Comparison of ENCODE assay signal across 8 cellular contexts in the genomic region with DNA sequence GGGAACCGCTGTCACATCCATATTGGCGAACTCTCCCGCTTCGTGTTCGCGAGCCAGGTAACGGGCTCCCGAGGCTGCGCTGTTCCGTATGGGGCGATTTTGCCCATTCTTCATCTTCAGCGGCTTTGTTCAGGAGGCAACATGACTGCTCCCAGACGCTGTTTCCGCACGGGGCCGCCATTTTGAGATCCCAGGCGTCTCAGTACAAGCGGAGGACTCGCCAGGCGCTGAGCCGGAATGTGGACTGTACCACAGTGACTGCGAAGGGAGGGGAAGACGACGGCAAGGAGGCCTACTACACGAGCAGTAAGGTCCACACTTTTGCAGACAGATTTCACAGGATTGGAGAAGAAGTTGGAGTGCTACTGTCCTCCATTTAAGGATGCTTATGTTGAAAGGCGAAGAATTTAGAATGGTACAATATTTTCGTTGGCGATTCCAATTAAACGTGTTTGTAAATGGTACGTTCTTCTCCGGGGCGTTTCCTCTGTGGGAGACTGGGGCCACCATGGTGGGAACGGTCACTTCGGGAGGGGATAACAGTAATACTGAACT. TPM values are rescaled to one million over a fixed set of nuclear protein-coding genes. Genes with fewer than 3 reads are reported as not detected.
DNase-seq lines count a peak whose midpoint lies in the region; ATAC-seq and TF ChIP-seq lines count a peak whose summit lies in the region.

No MANE protein-coding gene starts in this region.

- H3K4me1 ChIP-seq in vagina = no peaks in the 10 kb centered on the region

- peaks cover 11 to 19% of the 10 kb centered on the region in 2 donors for H3K9me3 Mint-ChIP-seq in natural killer cell
- H3K9me3 Mint-ChIP-seq in natural killer cell treated with Interleukin-12 subunit alpha and Interleukin-12 subunit beta and Interleukin-15 and Interleukin-18, amount 100 ng/mL, for 72 hours = peaks cover 20% of the 10 kb centered on the region
- H3K9me3 Mint-ChIP-seq in naive B cell = peaks cover 16 to 100% (median 72%) of the 10 kb centered on the region in 7 donors

- no peaks in the 10 kb centered on the region for H3K27me3 ChIP-seq in vagina

- H3K4me1 Mint-ChIP-seq in natural killer cell (peaks cover 0 to 7% of the 10 kb centered on the region in 2 donors), naive B cell (peaks cover 0 to 4% (median 3%) of the 10 kb centered on the region in 3 donors)
- H3K4me1 Mint-ChIP-seq in natural killer cell treated with Interleukin-12 subunit alpha and Interleukin-12 subunit beta and Interleukin-15 and Interleukin-18, amount 100 ng/mL, for 72 hours (ENCODE audit: low read depth in 2 of 2) = no peaks in the 10 kb centered on the region

- peaks cover 36% of the 10 kb centered on the region for H3K36me3 Mint-ChIP-seq in natural killer cell
- H3K36me3 Mint-ChIP-seq in natural killer cell treated with Interleukin-12 subunit alpha and Interleukin-12 subunit beta and Interleukin-15 and Interleukin-18, amount 100 ng/mL, for 72 hours = peaks cover 41% of the 10 kb centered on the region
- peaks cover 37 to 40% of the 10 kb centered on the region in 2 donors for H3K36me3 Mint-ChIP-seq in naive B cell

- no peak for DNase-seq in natural killer cell
- DNase-seq in natural killer cell treated with Interleukin-12 subunit alpha and Interleukin-12 subunit beta and Interleukin-15 and Interleukin-18, amount 100 ng/mL, for 72 hours (ENCODE audit: low spot score) = no peak
- peak; percentile 89 for DNase-seq in fibroblast of the aortic adventitia (ENCODE audit: low read depth)
- no peak for DNase-seq in naive B cell
- DNase-seq in vagina (ENCODE audit: extremely low spot score in 2 of 2) = no peak
- DNase-seq in NCI-H187 (lab: John Stamatoyannopoulos, UW) = no peak
- DNase-seq in AML-193 (lab: John Stamatoyannopoulos, UW) = no peak
- no peak for DNase-seq in NCI-H2196 treated with DMSO at 0.1 percent for 48 hours (lab: John Stamatoyannopoulos, UW; ENCODE audit: unreplicated experiment)

- H3K27me3 Mint-ChIP-seq in natural killer cell (ENCODE audit: low read depth in 2 of 2) (peaks cover 12 to 14% of the 10 kb centered on the region in 2 donors), naive B cell (peaks cover 26 to 49% (median 46%) of the 10 kb centered on the region in 3 donors)
- peaks cover 19 to 42% of the 10 kb centered on the region in 2 donors for H3K27me3 Mint-ChIP-seq in natural killer cell treated with Interleukin-12 subunit alpha and Interleukin-12 subunit beta and Interleukin-15 and Interleukin-18, amount 100 ng/mL, for 72 hours

- H3K4me3 Mint-ChIP-seq in natural killer cell = peak overlapping the region; percentile 25
- no peak overlapping the region for H3K4me3 Mint-ChIP-seq in natural killer cell treated with Interleukin-12 subunit alpha and Interleukin-12 subunit beta and Interleukin-15 and Interleukin-18, amount 100 ng/mL, for 72 hours
- H3K4me3 Mint-ChIP-seq in naive B cell = peak overlapping the region in 5 of 8 donors; percentile 36 to 82 (median 52)

- TF ChIP-seq CTCF in natural killer cell (IDR thresholded peaks at IDR 0.05) (no peak), fibroblast of the aortic adventitia (IDR thresholded peaks at IDR 0.05; ENCODE audit: insufficient read depth, low read length) (no peak), vagina (IDR thresholded peaks at IDR 0.05) (no peak)

- H3K4me3 ChIP-seq in fibroblast of the aortic adventitia (ENCODE audit: low read depth, low read length) (peak overlapping the region; percentile 69), vagina (peak overlapping the region; percentile 59 to 62)

- H3K27ac Mint-ChIP-seq in natural killer cell (no peak overlapping the region), naive B cell (no peak overlapping the region)
- H3K27ac Mint-ChIP-seq in natural killer cell treated with Interleukin-12 subunit alpha and Interleukin-12 subunit beta and Interleukin-15 and Interleukin-18, amount 100 ng/mL, for 72 hours = no peak overlapping the region

- peaks cover 0 to 20% of the 10 kb centered on the region in 2 donors for H3K36me3 ChIP-seq in vagina

- intact Hi-C loops in natural killer cell (cut with micrococcal nuclease) = no loop called here
- intact Hi-C loops in vagina (cut with DNase I) = no loop called here

- ATAC-seq in natural killer cell = no peak
- ATAC-seq in natural killer cell treated with Interleukin-12 subunit alpha and Interleukin-12 subunit beta and Interleukin-15 and Interleukin-18, amount 100 ng/mL, for 72 hours = no peak
- ATAC-seq in naive B cell (ENCODE audit: low read depth in 2 of 2) = no peak

- TF ChIP-seq POLR2A in vagina (IDR thresholded peaks at IDR 0.05) = no peak

- H3K9me3 ChIP-seq in vagina = peaks cover 8% of the 10 kb centered on the region

- peak overlapping the region; percentile 74 for H3K27ac ChIP-seq in vagina

RNA-seq across cellular contexts. Expression of gene ZNF300, which starts 41.6 kb away (rescaled TPM):
- total RNA-seq in natural killer cell (1 to 10 TPM; 5.8 to 9.9 (median 6.2) TPM), fibroblast of the aortic adventitia (ENCODE audit: low replicate concordance) (7.5 and 8.1 TPM in 2 replicates), vagina (2.7 TPM)
- total RNA-seq in natural killer cell treated with Interleukin-12 subunit alpha and Interleukin-12 subunit beta and Interleukin-15 and Interleukin-18, amount 100 ng/mL, for 72 hours = 1 to 10 TPM; 4.0 to 7.4 TPM
- polyA plus RNA-seq in naive B cell (ENCODE audit: low read depth in 6 of 6) = 1 to 10 TPM in 5 of 6 donors, under 1 TPM in 1; 0.89 to 3.9 (median 1.8) TPM
